7 cellular contexts compared by ENCODE assay signal in the genomic region with DNA sequence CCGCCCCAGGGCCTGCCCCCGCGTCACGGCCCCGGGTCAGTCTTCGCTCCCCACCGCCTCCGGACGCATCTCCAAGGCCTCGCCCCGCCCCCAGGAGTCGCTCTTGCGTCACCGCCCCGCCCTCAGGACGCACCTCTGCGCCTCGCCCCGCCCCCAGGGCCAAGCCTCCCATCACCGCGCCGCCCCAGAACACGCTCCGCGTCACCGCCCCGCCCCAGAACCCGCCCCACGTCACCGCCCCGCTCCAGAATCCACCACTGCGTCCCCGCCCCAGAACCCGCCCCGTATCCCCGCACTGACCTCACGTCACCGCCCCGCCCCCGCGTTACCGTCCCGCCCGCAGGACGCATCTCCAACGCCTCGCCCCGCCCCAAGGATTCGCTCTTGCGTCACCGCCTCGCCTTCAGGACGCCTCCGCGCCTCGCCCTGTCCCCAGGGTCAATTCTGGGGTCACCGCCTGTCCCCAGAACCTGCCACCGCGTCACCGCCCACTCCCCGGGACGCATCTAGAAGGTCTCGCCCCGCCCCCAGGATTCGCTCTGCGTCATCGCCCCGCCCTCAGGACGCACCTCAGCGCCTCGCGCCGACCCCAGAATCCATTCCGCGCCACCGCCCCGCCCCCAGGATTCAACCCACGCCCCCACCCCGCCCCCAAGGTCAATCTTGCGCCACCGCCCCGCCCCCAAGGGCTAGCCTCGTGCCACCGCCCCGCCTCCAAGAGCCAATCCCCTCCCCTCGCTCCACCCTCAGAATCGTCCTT. TPM values are rescaled to one million over a fixed set of nuclear protein-coding genes. Genes with fewer than 3 reads are reported as not detected.
DNase-seq lines count a peak whose midpoint lies in the region; ATAC-seq and TF ChIP-seq lines count a peak whose summit lies in the region.

No MANE protein-coding gene starts in this region.

- peak; percentile 42 for ATAC-seq in GM18505 (IDR thresholded peaks at IDR 0.05; ENCODE audit: unreplicated experiment)
- ATAC-seq in HG02981 (IDR thresholded peaks at IDR 0.05; ENCODE audit: unreplicated experiment): peak; percentile 40

- TF ChIP-seq POLR2A in GM18505 (IDR thresholded peaks at IDR 0.05; ENCODE audit: borderline replicate concordance, extremely low read depth, insufficient read depth, insufficient read length): no peak

- H2AFZ ChIP-seq in hepatocyte: no peak overlapping the region

- no peaks in the 10 kb centered on the region for H3K9me2 ChIP-seq in hepatocyte (replicated peaks; ENCODE audit: insufficient read depth)

- no peaks in the 10 kb centered on the region for H4K20me1 ChIP-seq in hepatocyte (ENCODE audit: insufficient read depth, poor library complexity, severe bottlenecking)

- no peaks in the 10 kb centered on the region for H3K9me3 ChIP-seq in hepatocyte (ENCODE audit: low read depth)

- WGBS in hepatocyte (ENCODE audit: low lambda C conversion rate, missing lambda C conversion rate): 0% methylated on average over 11 of the region's 87 CpGs

- peak; percentile 84 for DNase-seq in NCI-H2029 treated with DMSO at 0.1 percent for 48 hours (lab: John Stamatoyannopoulos, UW)
- DNase-seq in T1000 (lab: John Stamatoyannopoulos, UW): peak; percentile 100
- peak; percentile 99 for DNase-seq in astrocyte of the hippocampus (ENCODE audit: low read depth, low spot score)
- peak; percentile 100 for DNase-seq in hepatocyte (ENCODE audit: low spot score)
- peak; percentile 96 for DNase-seq in retina

- peaks cover 52% of the 10 kb centered on the region for H3K79me2 ChIP-seq in hepatocyte

- peak overlapping the region; percentile 94 for H3K27ac ChIP-seq in hepatocyte

- no peaks in the 10 kb centered on the region for H3K36me3 ChIP-seq in hepatocyte (replicated peaks; ENCODE audit: insufficient read depth, low read depth)

- peaks cover 11% of the 10 kb centered on the region for H3K4me1 ChIP-seq in hepatocyte (ENCODE audit: insufficient read depth)

- H3K27me3 ChIP-seq in hepatocyte: no peaks in the 10 kb centered on the region

- H3K4me2 ChIP-seq in hepatocyte: peak overlapping the region; percentile 72

- no peak for TF ChIP-seq CTCF in hepatocyte (IDR thresholded peaks at IDR 0.05; ENCODE audit: poor library complexity)

- H3K4me3 ChIP-seq in hepatocyte: peak overlapping the region; percentile 48

RNA-seq across cellular contexts. Expression of a gene that starts 0.4 kb away (rescaled TPM):
- 17.1 and 21.2 TPM in 2 replicates for total RNA-seq in hepatocyte
- polyA plus RNA-seq in hepatocyte: 13.5 and 14.2 TPM in 2 replicates

RNA-seq across cellular contexts. Expression of a gene that starts 2.2 kb away (rescaled TPM):
- 21.1 and 29.7 TPM in 2 replicates for total RNA-seq in hepatocyte
- 9.5 and 9.6 TPM in 2 replicates for polyA plus RNA-seq in hepatocyte

RNA-seq across cellular contexts. Expression of a gene that starts 48.6 kb away (rescaled TPM):
- 0.73 TPM in 1 of 2 replicates, not detected in the other for total RNA-seq in hepatocyte
- 1.4 TPM in 1 of 2 replicates, not detected in the other for polyA plus RNA-seq in hepatocyte

Comparison
In these comparisons a context has a peak if more than half of its experiments do, and no peak if none do; other contexts are left out.
1. Peak in every context shown above with its lines: DNase-seq, ATAC-seq, H3K4me3 ChIP-seq and H3K27ac ChIP-seq.